In genomic region chr1:173269490-173270230, GRCh38 we compare ENCODE assay signal across 14 cellular contexts.
DNase-seq lines count a peak whose midpoint lies in the region; TF ChIP-seq lines count a peak whose summit lies in the region.
"Had no signal": no experiment of that assay in that cellular context is flagged by ENCODE, and none has a peak within 500 bp of the region (broad histone marks: within the 10 kb centered on the region; RNA-seq: fewer than 3 reads in every experiment).

No MANE protein-coding gene starts in this region.

- no peak overlapping the region for H2AK5ac ChIP-seq in mesendoderm (ENCODE audit: low read length)

- no peaks in the 10 kb centered on the region for H3K79me1 ChIP-seq in mesendoderm (ENCODE audit: low read length)

- no peaks in the 10 kb centered on the region for H3K4me1 ChIP-seq in mesendoderm (ENCODE audit: control insufficient read depth, low read depth, low read length)
- H3K4me1 ChIP-seq: stomach had no signal

- H3K36me3 ChIP-seq in MG63, result no peaks in the 10 kb centered on the region
- H3K36me3 ChIP-seq in mesendoderm (ENCODE audit: control insufficient read depth, insufficient read depth, low read length), result no peaks in the 10 kb centered on the region
- no peaks in the 10 kb centered on the region for H3K36me3 ChIP-seq in WERI-Rb-1
- H3K36me3 ChIP-seq: stomach had no signal

- H3K27me3 ChIP-seq in MG63 (no peaks in the 10 kb centered on the region), mesendoderm (ENCODE audit: insufficient read depth, low read length, poor library complexity) (no peaks in the 10 kb centered on the region), WERI-Rb-1 (ENCODE audit: insufficient read depth, low read depth, severe bottlenecking) (no peaks in the 10 kb centered on the region)
- H3K27me3 ChIP-seq: stomach had no signal

- H3K27ac ChIP-seq in mesendoderm (ENCODE audit: low read depth, low read length) (peak overlapping the region; percentile 61), WERI-Rb-1 (no peak overlapping the region)
- H3K27ac ChIP-seq: KMS-11, stomach had no signal

- H2BK5ac ChIP-seq in mesendoderm (ENCODE audit: low read length), result peak overlapping the region; percentile 16

- no peak overlapping the region for H3K56ac ChIP-seq in mesendoderm (ENCODE audit: low read length)

- no peak overlapping the region for H4K5ac ChIP-seq in mesendoderm (ENCODE audit: low read length)

- H3K9me3 ChIP-seq in MG63 (no peaks in the 10 kb centered on the region), WERI-Rb-1 (ENCODE audit: severe bottlenecking) (no peaks in the 10 kb centered on the region)
- H3K9me3 ChIP-seq: stomach had no signal

- no peak overlapping the region for H3K4me3 ChIP-seq in MG63
- H3K4me3 ChIP-seq in cardiac fibroblast (replicated peaks in 1 of 2; ENCODE audit: low read depth in 2 of 2, low read length in 2 of 2), result no peak overlapping the region
- no peak overlapping the region for H3K4me3 ChIP-seq in mesendoderm (ENCODE audit: low read length)
- H3K4me3 ChIP-seq in WERI-Rb-1 (ENCODE audit: low read depth, low read length), result no peak overlapping the region
- H3K4me3 ChIP-seq: stomach had no signal

- H3K18ac ChIP-seq in mesendoderm (ENCODE audit: low read length), result no peak overlapping the region

- no peak overlapping the region for H3K4me2 ChIP-seq in mesendoderm (ENCODE audit: low read length)
- H3K4me2 ChIP-seq: KMS-11 had no signal

- no peak overlapping the region for H4K8ac ChIP-seq in mesendoderm (ENCODE audit: low read depth, low read length)

- H3K79me2 ChIP-seq in mesendoderm (ENCODE audit: control insufficient read depth, insufficient read depth, low read length), result no peaks in the 10 kb centered on the region

- H2BK120ac ChIP-seq in mesendoderm (ENCODE audit: low read depth, low read length), result no peak overlapping the region

- no CpG with 5 or more reads among the region's 2 CpGs for WGBS in mesendoderm (ENCODE audit: extremely low coverage, insufficient coverage, low lambda C conversion rate)

- peak overlapping the region; percentile 67 for H2BK15ac ChIP-seq in mesendoderm (replicated peaks; ENCODE audit: low read depth)

- DNase-seq in Caki2 (ENCODE audit: low read depth) (peak; percentile 38), MG63 (peak; percentile 54), cardiac fibroblast (ENCODE audit: low read depth in 2 of 2) (peak; percentile 86 to 97), mesendoderm (peak; percentile 53), retina (no peak), inferior parietal cortex (ENCODE audit: extremely low spot score) (no peak), WERI-Rb-1 (no peak)
- no peak for DNase-seq in NK-92 treated with Interleukin-12 subunit alpha and Interleukin-12 subunit beta, amount 100 ng/mL, for 24 hours (lab: John Stamatoyannopoulos, UW)
- DNase-seq: activated CD4-positive, alpha-beta memory T cell treated with anti-CD3 and anti-CD28 coated beads, Interleukin-2, amount 10 ng/mL, durations not matched to agents 7 days and 5 days; activated naive CD4-positive, alpha-beta T cell treated with anti-CD3 and anti-CD28 coated beads, Interleukin-2, amount 50 U/mL, for 16 hours; effector memory CD4-positive, alpha-beta T cell; stimulated activated CD4-positive, alpha-beta T cell treated with anti-CD3 and anti-CD28 coated beads, Interleukin-4, amount 100 ng/mL, for 24 hours; stomach had no signal

- in situ Hi-C loops in Caki2 (cut with HindIII; ENCODE audit: low pct_unique_long_range_greater_than_20kb, low sequenced_read_pairs), result no loop called here

- TF ChIP-seq CTCF in cardiac fibroblast (IDR thresholded peaks at IDR 0.05; ENCODE audit: low read depth, low read length) (no peak), WERI-Rb-1 (IDR thresholded peaks at IDR 0.05; ENCODE audit: low read depth, low read length) (no peak)

- no peak overlapping the region for H3K9ac ChIP-seq in mesendoderm (ENCODE audit: low read length)
- H3K9ac ChIP-seq: KMS-11 had no signal

- H3K4ac ChIP-seq in mesendoderm (ENCODE audit: low read depth, low read length), result no peak overlapping the region

- no peak overlapping the region for H3K23ac ChIP-seq in mesendoderm (ENCODE audit: low read length)

Comparison
In these comparisons a context has a peak if more than half of its experiments do, and no peak if none do; other contexts are left out.
1. DNase-seq: peak in Caki2 (single experiment), MG63 (single experiment), cardiac fibroblast (2 of 2) and mesendoderm (single experiment); none in retina (single experiment), inferior parietal cortex (single experiment), NK-92 treated with Interleukin-12 subunit alpha and Interleukin-12 subunit beta, amount 100 ng/mL, for 24 hours (single experiment) and WERI-Rb-1 (single experiment).